In the genomic region with DNA sequence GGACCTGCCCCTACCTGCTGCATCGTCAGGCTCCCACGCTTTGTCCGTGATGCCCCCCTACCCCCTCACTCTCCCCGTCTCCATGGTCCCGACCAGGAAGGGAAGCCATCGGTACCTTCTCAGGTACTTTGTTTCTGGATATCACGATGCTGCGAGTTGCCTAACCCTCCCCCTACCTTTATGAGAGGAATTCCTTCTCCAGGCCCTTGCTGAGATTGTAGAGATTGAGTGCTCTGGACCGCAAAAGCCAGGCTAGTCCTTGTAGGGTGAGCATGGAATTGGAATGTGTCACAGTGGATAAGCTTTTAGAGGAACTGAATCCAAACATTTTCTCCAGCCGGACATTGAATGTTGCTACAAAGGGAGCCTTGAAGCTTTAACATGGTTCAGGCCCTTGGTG, we compare ENCODE assay signal across 22 cellular contexts. TPM values are rescaled to one million over a fixed set of nuclear protein-coding genes. Genes with fewer than 3 reads are reported as not detected.
"Had no signal": no experiment of that assay in that cellular context is flagged by ENCODE, and none has a peak within 500 bp of the region (broad histone marks: within the 10 kb centered on the region; RNA-seq: fewer than 3 reads in every experiment).

No MANE protein-coding gene starts in this region.

- ATAC-seq: activated CD4-positive, alpha-beta T cell treated with anti-CD3 and anti-CD28 coated beads for 36 hours; left lobe of liver; naive thymus-derived CD8-positive, alpha-beta T cell; T-cell; WTC11 had no signal

- H3K4me1 ChIP-seq: testis had no signal

- H3K27me3 ChIP-seq: dorsolateral prefrontal cortex, foreskin keratinocyte, testis had no signal

- H3K9me3 ChIP-seq: testis had no signal

- FAIRE-seq: keratinocyte had no signal

- H3K27ac ChIP-seq: dorsolateral prefrontal cortex, epithelial cell of prostate, foreskin keratinocyte, testis had no signal

- DNase-seq: activated CD4-positive, alpha-beta T cell treated with anti-CD3 and anti-CD28 coated beads for 36 hours; activated CD4-positive, alpha-beta T cell treated with anti-CD3 and anti-CD28 coated beads, Interleukin-2, amount 50 U/mL, for 48 hours; activated gamma-delta T cell; dorsolateral prefrontal cortex; foreskin keratinocyte; hypothalamus; naive thymus-derived CD8-positive, alpha-beta T cell; nucleus accumbens; retina; stimulated activated CD4-positive, alpha-beta T cell treated with anti-CD3 and anti-CD28 coated beads, Interleukin-15, amount 100 ng/mL, for 24 hours; stimulated activated CD4-positive, alpha-beta T cell treated with anti-CD3 and anti-CD28 coated beads, Interleukin-2, amount 100 ng/mL, for 48 hours; stimulated activated naive CD8-positive, alpha-beta T cell treated with anti-CD3 and anti-CD28 coated beads, Interleukin-15, amount 100 ng/mL, for 72 hours; T-cell; testis had no signal

RNA-seq across cellular contexts. Expression of a gene that starts 8.9 kb away (rescaled TPM):
- total RNA-seq: activated CD4-positive, alpha-beta T cell treated with anti-CD3 and anti-CD28 coated beads for 36 hours; dorsolateral prefrontal cortex; fibroblast of lung; foreskin keratinocyte; left lobe of liver; mucosa of gallbladder; naive thymus-derived CD8-positive, alpha-beta T cell; posterior vena cava; T-cell; ureter; WTC11 had no signal
- polyA plus RNA-seq: fibroblast of lung; foreskin keratinocyte; keratinocyte; naive thymus-derived CD8-positive, alpha-beta T cell had no signal

RNA-seq across cellular contexts. Expression of a gene that starts 13.8 kb away (rescaled TPM):
- polyA plus RNA-seq: naive thymus-derived CD8-positive, alpha-beta T cell had no signal

RNA-seq across cellular contexts. Expression of a gene that starts 44.2 kb away (rescaled TPM):
- total RNA-seq: activated CD4-positive, alpha-beta T cell treated with anti-CD3 and anti-CD28 coated beads for 36 hours; fibroblast of lung; foreskin keratinocyte; WTC11 had no signal
- polyA plus RNA-seq: fibroblast of lung, foreskin keratinocyte, keratinocyte had no signal
